In genomic region chr20:37313546-37314091, GRCh38 we compare ENCODE assay signal across 1 cellular context.
TF ChIP-seq lines count a peak whose summit lies in the region.

No MANE protein-coding gene starts in this region.

TF ChIP-seq in GM23338, 12 proteins besides CTCF, POLR2A, EP300 and RAD21 (continued from another document):
- no peak for TF ChIP-seq ZNF462 (CRISPR knock-in tag; IDR thresholded peaks at IDR 0.05)
- TF ChIP-seq EZH2phosphoT487 (IDR thresholded peaks at IDR 0.05; ENCODE audit: unreplicated experiment): no peak
- no peak for TF ChIP-seq ETS1 (IDR thresholded peaks at IDR 0.05)
- no peak for TF ChIP-seq JUNB (IDR thresholded peaks at IDR 0.05; ENCODE audit: unreplicated experiment)
- no peak for TF ChIP-seq REST (IDR thresholded peaks at IDR 0.05; ENCODE audit: unreplicated experiment)
- no peak for TF ChIP-seq EZH2 (IDR thresholded peaks at IDR 0.05; ENCODE audit: low read depth, unreplicated experiment)
